In the genomic region with DNA sequence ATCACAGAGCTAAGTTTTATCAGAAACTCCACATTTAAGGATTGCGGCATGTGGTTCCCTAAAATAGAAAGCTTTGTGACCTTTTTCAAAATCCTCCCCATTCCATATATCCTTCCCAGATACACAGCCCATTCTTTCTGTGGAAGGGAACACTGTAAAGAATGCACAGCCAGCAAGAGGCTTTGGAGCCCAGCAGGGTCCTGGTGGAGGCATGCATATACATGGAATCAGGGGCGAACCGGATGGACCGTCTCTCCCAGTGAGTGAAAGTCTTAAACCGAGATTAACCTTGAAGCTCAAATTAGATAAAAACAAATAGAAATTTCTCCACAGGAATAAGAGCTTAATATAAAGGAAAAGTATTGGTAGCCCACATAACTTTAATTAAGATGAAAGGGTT, we compare ENCODE assay signal across 1 cellular context.
TF ChIP-seq lines count a peak whose summit lies in the region.

No MANE protein-coding gene starts in this region.

TF ChIP-seq in H1, 55 proteins besides CTCF, POLR2A, EP300 and RAD21:
- TF ChIP-seq, protein P1, sequence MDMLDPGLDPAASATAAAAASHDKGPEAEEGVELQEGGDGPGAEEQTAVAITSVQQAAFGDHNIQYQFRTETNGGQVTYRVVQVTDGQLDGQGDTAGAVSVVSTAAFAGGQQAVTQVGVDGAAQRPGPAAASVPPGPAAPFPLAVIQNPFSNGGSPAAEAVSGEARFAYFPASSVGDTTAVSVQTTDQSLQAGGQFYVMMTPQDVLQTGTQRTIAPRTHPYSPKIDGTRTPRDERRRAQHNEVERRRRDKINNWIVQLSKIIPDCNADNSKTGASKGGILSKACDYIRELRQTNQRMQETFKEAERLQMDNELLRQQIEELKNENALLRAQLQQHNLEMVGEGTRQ (IDR thresholded peaks at IDR 0.05; ENCODE audit: low read length): no peak
- TF ChIP-seq MAFK (IDR thresholded peaks at IDR 0.05; ENCODE audit: low read depth, low read length) (no peak), POLR2AphosphoS5 (IDR thresholded peaks at IDR 0.05; ENCODE audit: low read depth, low read length) (no peak), SP4 (IDR thresholded peaks at IDR 0.05; ENCODE audit: low read length) (no peak), SIX5 (IDR thresholded peaks at IDR 0.05; ENCODE audit: low read depth, low read length) (no peak), RXRA (IDR thresholded peaks at IDR 0.05; ENCODE audit: insufficient read depth, low read depth, low read length) (no peak), CTBP2 (IDR thresholded peaks at IDR 0.05; ENCODE audit: borderline replicate concordance, insufficient read depth, insufficient read length, low read length) (no peak), SIN3A (conservative IDR thresholded peaks at IDR 0.05 in 1 of 2, IDR thresholded peaks at IDR 0.05 in 1 of 2; ENCODE audit: low read depth in 1 of 2, low read length in 2 of 2) (no peak), RFX5 (IDR thresholded peaks at IDR 0.05; ENCODE audit: borderline replicate concordance, low read depth, low read length) (no peak), SP2 (IDR thresholded peaks at IDR 0.05; ENCODE audit: low read length) (no peak), BCL11A (IDR thresholded peaks at IDR 0.05; ENCODE audit: low read depth in 2 of 2, low read length in 2 of 2) (no peak), KDM4A (IDR thresholded peaks at IDR 0.05; ENCODE audit: low read depth, low read length, severe bottlenecking) (no peak), HDAC2 (IDR thresholded peaks at IDR 0.05; ENCODE audit: borderline replicate concordance in 1 of 2, low read depth in 2 of 2, low read length in 2 of 2) (no peak), GABPA (IDR thresholded peaks at IDR 0.05; ENCODE audit: borderline replicate concordance, insufficient read depth, low read length) (no peak)
- TF ChIP-seq, protein P2, sequence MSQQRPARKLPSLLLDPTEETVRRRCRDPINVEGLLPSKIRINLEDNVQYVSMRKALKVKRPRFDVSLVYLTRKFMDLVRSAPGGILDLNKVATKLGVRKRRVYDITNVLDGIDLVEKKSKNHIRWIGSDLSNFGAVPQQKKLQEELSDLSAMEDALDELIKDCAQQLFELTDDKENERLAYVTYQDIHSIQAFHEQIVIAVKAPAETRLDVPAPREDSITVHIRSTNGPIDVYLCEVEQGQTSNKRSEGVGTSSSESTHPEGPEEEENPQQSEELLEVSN (IDR thresholded peaks at IDR 0.05): no peak
- TF ChIP-seq, protein P3, sequence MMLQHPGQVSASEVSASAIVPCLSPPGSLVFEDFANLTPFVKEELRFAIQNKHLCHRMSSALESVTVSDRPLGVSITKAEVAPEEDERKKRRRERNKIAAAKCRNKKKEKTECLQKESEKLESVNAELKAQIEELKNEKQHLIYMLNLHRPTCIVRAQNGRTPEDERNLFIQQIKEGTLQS (IDR thresholded peaks at IDR 0.05; ENCODE audit: insufficient read depth, low read depth, low read length): no peak
- TF ChIP-seq, protein P4, sequence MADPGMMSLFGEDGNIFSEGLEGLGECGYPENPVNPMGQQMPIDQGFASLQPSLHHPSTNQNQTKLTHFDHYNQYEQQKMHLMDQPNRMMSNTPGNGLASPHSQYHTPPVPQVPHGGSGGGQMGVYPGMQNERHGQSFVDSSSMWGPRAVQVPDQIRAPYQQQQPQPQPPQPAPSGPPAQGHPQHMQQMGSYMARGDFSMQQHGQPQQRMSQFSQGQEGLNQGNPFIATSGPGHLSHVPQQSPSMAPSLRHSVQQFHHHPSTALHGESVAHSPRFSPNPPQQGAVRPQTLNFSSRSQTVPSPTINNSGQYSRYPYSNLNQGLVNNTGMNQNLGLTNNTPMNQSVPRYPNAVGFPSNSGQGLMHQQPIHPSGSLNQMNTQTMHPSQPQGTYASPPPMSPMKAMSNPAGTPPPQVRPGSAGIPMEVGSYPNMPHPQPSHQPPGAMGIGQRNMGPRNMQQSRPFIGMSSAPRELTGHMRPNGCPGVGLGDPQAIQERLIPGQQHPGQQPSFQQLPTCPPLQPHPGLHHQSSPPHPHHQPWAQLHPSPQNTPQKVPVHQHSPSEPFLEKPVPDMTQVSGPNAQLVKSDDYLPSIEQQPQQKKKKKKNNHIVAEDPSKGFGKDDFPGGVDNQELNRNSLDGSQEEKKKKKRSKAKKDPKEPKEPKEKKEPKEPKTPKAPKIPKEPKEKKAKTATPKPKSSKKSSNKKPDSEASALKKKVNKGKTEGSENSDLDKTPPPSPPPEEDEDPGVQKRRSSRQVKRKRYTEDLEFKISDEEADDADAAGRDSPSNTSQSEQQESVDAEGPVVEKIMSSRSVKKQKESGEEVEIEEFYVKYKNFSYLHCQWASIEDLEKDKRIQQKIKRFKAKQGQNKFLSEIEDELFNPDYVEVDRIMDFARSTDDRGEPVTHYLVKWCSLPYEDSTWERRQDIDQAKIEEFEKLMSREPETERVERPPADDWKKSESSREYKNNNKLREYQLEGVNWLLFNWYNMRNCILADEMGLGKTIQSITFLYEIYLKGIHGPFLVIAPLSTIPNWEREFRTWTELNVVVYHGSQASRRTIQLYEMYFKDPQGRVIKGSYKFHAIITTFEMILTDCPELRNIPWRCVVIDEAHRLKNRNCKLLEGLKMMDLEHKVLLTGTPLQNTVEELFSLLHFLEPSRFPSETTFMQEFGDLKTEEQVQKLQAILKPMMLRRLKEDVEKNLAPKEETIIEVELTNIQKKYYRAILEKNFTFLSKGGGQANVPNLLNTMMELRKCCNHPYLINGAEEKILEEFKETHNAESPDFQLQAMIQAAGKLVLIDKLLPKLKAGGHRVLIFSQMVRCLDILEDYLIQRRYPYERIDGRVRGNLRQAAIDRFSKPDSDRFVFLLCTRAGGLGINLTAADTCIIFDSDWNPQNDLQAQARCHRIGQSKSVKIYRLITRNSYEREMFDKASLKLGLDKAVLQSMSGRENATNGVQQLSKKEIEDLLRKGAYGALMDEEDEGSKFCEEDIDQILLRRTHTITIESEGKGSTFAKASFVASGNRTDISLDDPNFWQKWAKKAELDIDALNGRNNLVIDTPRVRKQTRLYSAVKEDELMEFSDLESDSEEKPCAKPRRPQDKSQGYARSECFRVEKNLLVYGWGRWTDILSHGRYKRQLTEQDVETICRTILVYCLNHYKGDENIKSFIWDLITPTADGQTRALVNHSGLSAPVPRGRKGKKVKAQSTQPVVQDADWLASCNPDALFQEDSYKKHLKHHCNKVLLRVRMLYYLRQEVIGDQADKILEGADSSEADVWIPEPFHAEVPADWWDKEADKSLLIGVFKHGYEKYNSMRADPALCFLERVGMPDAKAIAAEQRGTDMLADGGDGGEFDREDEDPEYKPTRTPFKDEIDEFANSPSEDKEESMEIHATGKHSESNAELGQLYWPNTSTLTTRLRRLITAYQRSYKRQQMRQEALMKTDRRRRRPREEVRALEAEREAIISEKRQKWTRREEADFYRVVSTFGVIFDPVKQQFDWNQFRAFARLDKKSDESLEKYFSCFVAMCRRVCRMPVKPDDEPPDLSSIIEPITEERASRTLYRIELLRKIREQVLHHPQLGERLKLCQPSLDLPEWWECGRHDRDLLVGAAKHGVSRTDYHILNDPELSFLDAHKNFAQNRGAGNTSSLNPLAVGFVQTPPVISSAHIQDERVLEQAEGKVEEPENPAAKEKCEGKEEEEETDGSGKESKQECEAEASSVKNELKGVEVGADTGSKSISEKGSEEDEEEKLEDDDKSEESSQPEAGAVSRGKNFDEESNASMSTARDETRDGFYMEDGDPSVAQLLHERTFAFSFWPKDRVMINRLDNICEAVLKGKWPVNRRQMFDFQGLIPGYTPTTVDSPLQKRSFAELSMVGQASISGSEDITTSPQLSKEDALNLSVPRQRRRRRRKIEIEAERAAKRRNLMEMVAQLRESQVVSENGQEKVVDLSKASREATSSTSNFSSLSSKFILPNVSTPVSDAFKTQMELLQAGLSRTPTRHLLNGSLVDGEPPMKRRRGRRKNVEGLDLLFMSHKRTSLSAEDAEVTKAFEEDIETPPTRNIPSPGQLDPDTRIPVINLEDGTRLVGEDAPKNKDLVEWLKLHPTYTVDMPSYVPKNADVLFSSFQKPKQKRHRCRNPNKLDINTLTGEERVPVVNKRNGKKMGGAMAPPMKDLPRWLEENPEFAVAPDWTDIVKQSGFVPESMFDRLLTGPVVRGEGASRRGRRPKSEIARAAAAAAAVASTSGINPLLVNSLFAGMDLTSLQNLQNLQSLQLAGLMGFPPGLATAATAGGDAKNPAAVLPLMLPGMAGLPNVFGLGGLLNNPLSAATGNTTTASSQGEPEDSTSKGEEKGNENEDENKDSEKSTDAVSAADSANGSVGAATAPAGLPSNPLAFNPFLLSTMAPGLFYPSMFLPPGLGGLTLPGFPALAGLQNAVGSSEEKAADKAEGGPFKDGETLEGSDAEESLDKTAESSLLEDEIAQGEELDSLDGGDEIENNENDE (IDR thresholded peaks at IDR 0.05; ENCODE audit: insufficient replicate concordance, low read length): no peak
